Comparison of ENCODE assay signal across 18 cellular contexts in the genomic region with DNA sequence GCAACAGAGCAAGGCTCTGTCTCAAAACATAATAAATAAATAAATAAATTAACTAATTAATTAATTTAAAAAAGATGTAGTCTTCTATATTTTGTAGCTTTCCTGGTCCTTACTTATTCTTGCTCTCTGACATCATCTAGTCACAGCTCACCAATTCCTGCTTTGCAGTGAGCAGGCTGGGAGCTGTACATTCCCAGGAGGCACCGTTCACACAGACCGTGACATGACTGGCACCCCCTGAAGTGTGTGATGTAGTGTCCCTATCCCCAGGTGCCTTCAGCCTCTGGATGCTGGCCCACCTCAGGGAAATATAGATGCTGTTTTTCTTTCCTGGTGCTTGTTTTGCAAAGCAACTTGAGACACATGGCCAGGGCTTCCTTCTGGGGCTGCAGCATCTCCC.
DNase-seq lines count a peak whose midpoint lies in the region; ATAC-seq, FAIRE-seq and TF ChIP-seq lines count a peak whose summit lies in the region.
"Had no signal": no experiment of that assay in that cellular context is flagged by ENCODE, and none has a peak within 500 bp of the region (broad histone marks: within the 10 kb centered on the region; RNA-seq: fewer than 3 reads in every experiment).

No MANE protein-coding gene starts in this region.

- H3K4me1 ChIP-seq in BLaER1, result peaks cover 72% of the 10 kb centered on the region
- H3K4me1 ChIP-seq in sigmoid colon, result peaks cover 0 to 23% (median 21%) of the 10 kb centered on the region in 4 donors

- H3K27ac Mint-ChIP-seq in activated naive CD4-positive, alpha-beta T cell treated with anti-CD3 and anti-CD28 coated beads for 36 hours, result no peak overlapping the region
- H3K27ac Mint-ChIP-seq: HFFc6 had no signal

- peak; percentile 25 for DNase-seq in RCC 7860 (ENCODE audit: low spot score)
- DNase-seq in left kidney (ENCODE audit: low read depth, low spot score), result peak; percentile 92
- DNase-seq in sigmoid colon, result peak; percentile 40
- DNase-seq in UCSD-AML1 (lab: John Stamatoyannopoulos, UW; ENCODE audit: unreplicated experiment), result no peak
- no peak for DNase-seq in activated naive CD4-positive, alpha-beta T cell treated with anti-CD3 and anti-CD28 coated beads for 36 hours
- no peak for DNase-seq in A172 (ENCODE audit: low spot score)
- DNase-seq: DMS79 treated with DMSO at 0.1 percent for 48 hours, H7, HFFc6, KG1, NCI-H187, NCI-H226, NCI-H526 had no signal

- no peaks in the 10 kb centered on the region for H3K27me3 ChIP-seq in BLaER1
- H3K27me3 ChIP-seq in sigmoid colon, result no peaks in the 10 kb centered on the region

- H3K36me3 Mint-ChIP-seq in activated naive CD4-positive, alpha-beta T cell treated with anti-CD3 and anti-CD28 coated beads for 36 hours (ENCODE audit: low read depth), result no peaks in the 10 kb centered on the region

- 0 out of 2 replicates have a peak overlapping the region, but pooled peaks have one; percentile 85 for H3K27ac ChIP-seq in BLaER1
- H3K27ac ChIP-seq in sigmoid colon, result no peak overlapping the region
- H3K27ac ChIP-seq: C4-2B had no signal

- no peaks in the 10 kb centered on the region for H3K9me3 Mint-ChIP-seq in activated naive CD4-positive, alpha-beta T cell treated with anti-CD3 and anti-CD28 coated beads for 36 hours
- H3K9me3 Mint-ChIP-seq: HFFc6 had no signal

- no peaks in the 10 kb centered on the region for H3K4me1 Mint-ChIP-seq in activated naive CD4-positive, alpha-beta T cell treated with anti-CD3 and anti-CD28 coated beads for 36 hours (ENCODE audit: low read depth)

- H3K4me3 Mint-ChIP-seq in activated naive CD4-positive, alpha-beta T cell treated with anti-CD3 and anti-CD28 coated beads for 36 hours, result no peak overlapping the region
- H3K4me3 Mint-ChIP-seq: HFFc6 had no signal

- H3K36me3 ChIP-seq in BLaER1 (no peaks in the 10 kb centered on the region), sigmoid colon (no peaks in the 10 kb centered on the region)

- no peak for TF ChIP-seq POLR2A in sigmoid colon (IDR thresholded peaks at IDR 0.05)

- ATAC-seq in GM19351 (IDR thresholded peaks at IDR 0.05; ENCODE audit: unreplicated experiment), result no peak
- ATAC-seq: Panc1, Right ventricle myocardium inferior had no signal

- no peak for TF ChIP-seq CTCF in sigmoid colon (IDR thresholded peaks at IDR 0.05)

- H4K20me1 ChIP-seq in BLaER1, result no peaks in the 10 kb centered on the region

- H3K4me3 ChIP-seq in BLaER1 (no peak overlapping the region; the same call in 1 of the 2 replicates), sigmoid colon (no peak overlapping the region)

- TF ChIP-seq EP300 in sigmoid colon (IDR thresholded peaks at IDR 0.05), result no peak

- peaks cover 4% of the 10 kb centered on the region for H3K27me3 Mint-ChIP-seq in activated naive CD4-positive, alpha-beta T cell treated with anti-CD3 and anti-CD28 coated beads for 36 hours (ENCODE audit: low read depth)

- WGBS in sigmoid colon, 2 donors, result 73 to 92% methylated on average over 2 of the region's 2 CpGs

- intact Hi-C loops in sigmoid colon (cut with DNase I), result no loop called here
- intact Hi-C loops in activated naive CD4-positive, alpha-beta T cell treated with anti-CD3 and anti-CD28 coated beads for 36 hours (cut with micrococcal nuclease), result no loop called here

- peak overlapping the region; percentile 97 for H3K4me2 ChIP-seq in BLaER1

- FAIRE-seq in RCC 7860 (lab: Jason Lieb, UNC), result no peak

- no peak overlapping the region for H3K9ac ChIP-seq in BLaER1

- CTCF ChIA-PET in activated naive CD4-positive, alpha-beta T cell treated with anti-CD3 and anti-CD28 coated beads for 36 hours (lab: Charles Lee), result no interaction called here

- H3K9me3 ChIP-seq in BLaER1 (no peaks in the 10 kb centered on the region), sigmoid colon (no peaks in the 10 kb centered on the region)

Comparison
In these comparisons a context has a peak if more than half of its experiments do, and no peak if none do; other contexts are left out.
1. DNase-seq: peak in RCC 7860 (single experiment), left kidney (single experiment) and sigmoid colon (single experiment); none in UCSD-AML1 (single experiment), activated naive CD4-positive, alpha-beta T cell treated with anti-CD3 and anti-CD28 coated beads for 36 hours (single experiment) and A172 (single experiment).